In the genomic region with DNA sequence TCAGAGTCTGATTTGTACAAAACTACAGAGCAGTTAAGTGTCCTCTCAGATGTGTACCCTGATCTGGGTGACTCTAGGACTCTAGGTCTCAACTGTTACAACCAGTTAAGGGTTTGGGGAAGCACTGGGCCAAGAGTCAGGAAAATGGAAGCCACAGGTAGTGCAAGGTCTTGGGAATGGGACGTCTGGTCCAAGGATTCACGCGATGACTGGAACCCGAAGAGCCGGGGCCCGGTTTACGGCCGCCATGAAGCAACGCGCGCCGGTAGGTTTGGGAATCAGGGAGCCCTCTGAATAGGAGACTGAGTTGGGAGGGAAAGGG, we compare ENCODE assay signal across 8 cellular contexts. TPM values are rescaled to one million over a fixed set of nuclear protein-coding genes. Genes with fewer than 3 reads are reported as not detected.
DNase-seq lines count a peak whose midpoint lies in the region; ATAC-seq and TF ChIP-seq lines count a peak whose summit lies in the region.

No MANE protein-coding gene starts in this region.

- no peak overlapping the region; the same call in 1 of the 2 replicates for H3K27ac ChIP-seq in ACC112 (ENCODE audit: low read depth, low read length)
- H3K27ac ChIP-seq in liver (ENCODE audit: low read depth in 1 of 2, low read length in 2 of 2), result no peak overlapping the region
- H3K27ac ChIP-seq in urinary bladder (ENCODE audit: low read depth), result peak overlapping the region; percentile 50

- H3K4me3 ChIP-seq in ACC112 (ENCODE audit: low read depth, low read length) (peak overlapping the region; percentile 82), astrocyte of the spinal cord (ENCODE audit: low read depth, low read length) (peak overlapping the region; percentile 48), liver (ENCODE audit: low read depth in 1 of 3, low read length in 3 of 3) (peak overlapping the region; percentile 53 to 57 (median 55)), urinary bladder (ENCODE audit: low read depth, low read length) (peak overlapping the region; percentile 16)

- in situ Hi-C loops in astrocyte of the spinal cord (cut with HindIII; ENCODE audit: low sequenced_read_pairs), result no loop called here

- H3K36me3 ChIP-seq in ACC112 (ENCODE audit: insufficient read depth, low read length), result no peaks in the 10 kb centered on the region
- H3K36me3 ChIP-seq in liver (ENCODE audit: control insufficient read depth in 4 of 4, insufficient read depth in 3 of 4, low read depth in 1 of 4, low read length in 3 of 4), result no peaks in the 10 kb centered on the region
- no peaks in the 10 kb centered on the region for H3K36me3 ChIP-seq in urinary bladder (ENCODE audit: insufficient read depth)

- peak; percentile 37 for ATAC-seq in GM19395 (IDR thresholded peaks at IDR 0.05; ENCODE audit: unreplicated experiment)

- H3K79me2 ChIP-seq in ACC112 (ENCODE audit: control insufficient read depth, insufficient read depth, low read length, unreplicated experiment), result peaks cover 27% of the 10 kb centered on the region

- H3K9ac ChIP-seq in liver (ENCODE audit: low read depth in 1 of 2, low read length in 2 of 2), result peak overlapping the region in 1 of 2 donors; percentile 14

- WGBS in liver, result 4% methylated on average over 12 of the region's 12 CpGs
- WGBS in urinary bladder, result 1% methylated on average over 12 of the region's 12 CpGs

- TF ChIP-seq CTCF in astrocyte of the spinal cord (IDR thresholded peaks at IDR 0.05; ENCODE audit: low read depth, low read length) (no peak), liver (IDR thresholded peaks at IDR 0.05; ENCODE audit: low read depth, low read length, missing input control) (no peak)

- H2AFZ ChIP-seq in ACC112 (ENCODE audit: low read length, unreplicated experiment), result peak overlapping the region; percentile 89

- DNase-seq in HT1080 (ENCODE audit: low read depth) (peak; percentile 13), astrocyte of the spinal cord (ENCODE audit: low read depth, low spot score) (no peak), AG20443 (ENCODE audit: low spot score) (no peak)
- DNase-seq in activated CD4-positive, alpha-beta T cell treated with anti-CD3 and anti-CD28 coated beads for 1 hour, result no peak

- H3K27me3 ChIP-seq in ACC112 (ENCODE audit: insufficient read depth, low read length), result no peaks in the 10 kb centered on the region
- no peaks in the 10 kb centered on the region for H3K27me3 ChIP-seq in liver (ENCODE audit: control insufficient read depth in 4 of 4, insufficient read depth in 4 of 4, low read length in 3 of 4)

- TF ChIP-seq RAD21 in liver (IDR thresholded peaks at IDR 0.05), result no peak

- no peaks in the 10 kb centered on the region for H3K9me3 ChIP-seq in liver (ENCODE audit: control insufficient read depth in 4 of 4, low read length in 3 of 4)

- H3K4me1 ChIP-seq in ACC112 (ENCODE audit: control insufficient read depth, insufficient read depth, low read length, unreplicated experiment), result peaks cover 20% of the 10 kb centered on the region
- peaks cover 0 to 25% (median 9%) of the 10 kb centered on the region in 4 donors for H3K4me1 ChIP-seq in liver (ENCODE audit: control insufficient read depth in 4 of 4, insufficient read depth in 4 of 4, low read length in 3 of 4)
- H3K4me1 ChIP-seq in urinary bladder (ENCODE audit: insufficient read depth), result no peaks in the 10 kb centered on the region

TF ChIP-seq in liver, 16 proteins besides CTCF, POLR2A, EP300 and RAD21:
- no peak for TF ChIP-seq TAF1 (conservative IDR thresholded peaks at IDR 0.05)
- no peak for TF ChIP-seq JUND (IDR thresholded peaks at IDR 0.05)
- no peak for TF ChIP-seq SP1 (IDR thresholded peaks at IDR 0.05)
- TF ChIP-seq, protein P1, sequence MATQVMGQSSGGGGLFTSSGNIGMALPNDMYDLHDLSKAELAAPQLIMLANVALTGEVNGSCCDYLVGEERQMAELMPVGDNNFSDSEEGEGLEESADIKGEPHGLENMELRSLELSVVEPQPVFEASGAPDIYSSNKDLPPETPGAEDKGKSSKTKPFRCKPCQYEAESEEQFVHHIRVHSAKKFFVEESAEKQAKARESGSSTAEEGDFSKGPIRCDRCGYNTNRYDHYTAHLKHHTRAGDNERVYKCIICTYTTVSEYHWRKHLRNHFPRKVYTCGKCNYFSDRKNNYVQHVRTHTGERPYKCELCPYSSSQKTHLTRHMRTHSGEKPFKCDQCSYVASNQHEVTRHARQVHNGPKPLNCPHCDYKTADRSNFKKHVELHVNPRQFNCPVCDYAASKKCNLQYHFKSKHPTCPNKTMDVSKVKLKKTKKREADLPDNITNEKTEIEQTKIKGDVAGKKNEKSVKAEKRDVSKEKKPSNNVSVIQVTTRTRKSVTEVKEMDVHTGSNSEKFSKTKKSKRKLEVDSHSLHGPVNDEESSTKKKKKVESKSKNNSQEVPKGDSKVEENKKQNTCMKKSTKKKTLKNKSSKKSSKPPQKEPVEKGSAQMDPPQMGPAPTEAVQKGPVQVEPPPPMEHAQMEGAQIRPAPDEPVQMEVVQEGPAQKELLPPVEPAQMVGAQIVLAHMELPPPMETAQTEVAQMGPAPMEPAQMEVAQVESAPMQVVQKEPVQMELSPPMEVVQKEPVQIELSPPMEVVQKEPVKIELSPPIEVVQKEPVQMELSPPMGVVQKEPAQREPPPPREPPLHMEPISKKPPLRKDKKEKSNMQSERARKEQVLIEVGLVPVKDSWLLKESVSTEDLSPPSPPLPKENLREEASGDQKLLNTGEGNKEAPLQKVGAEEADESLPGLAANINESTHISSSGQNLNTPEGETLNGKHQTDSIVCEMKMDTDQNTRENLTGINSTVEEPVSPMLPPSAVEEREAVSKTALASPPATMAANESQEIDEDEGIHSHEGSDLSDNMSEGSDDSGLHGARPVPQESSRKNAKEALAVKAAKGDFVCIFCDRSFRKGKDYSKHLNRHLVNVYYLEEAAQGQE (IDR thresholded peaks at IDR 0.05), result no peak
- no peak for TF ChIP-seq RXRA (IDR thresholded peaks at IDR 0.05)
- TF ChIP-seq NR2F2 (IDR thresholded peaks at IDR 0.05), result no peak
- TF ChIP-seq FOXA2 (IDR thresholded peaks at IDR 0.05), result no peak
- TF ChIP-seq, protein P2, sequence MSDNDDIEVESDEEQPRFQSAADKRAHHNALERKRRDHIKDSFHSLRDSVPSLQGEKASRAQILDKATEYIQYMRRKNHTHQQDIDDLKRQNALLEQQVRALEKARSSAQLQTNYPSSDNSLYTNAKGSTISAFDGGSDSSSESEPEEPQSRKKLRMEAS (IDR thresholded peaks at IDR 0.05), result no peak

RNA-seq across cellular contexts. Expression of gene HPRT1, which starts 0.3 kb away (rescaled TPM):
- 17.1 and 18.1 TPM in 2 replicates for total RNA-seq in HT1080 (2014; rRNA removed; shearing (Covaris generic))
- polyA plus RNA-seq in HT1080 (2015; cell fraction: cytosol; rRNA removed), result 132 and 147 TPM in 2 replicates
- polyA plus RNA-seq in HT1080 (2015; cell fraction: nucleus; rRNA removed), result 74.0 and 87.8 TPM in 2 replicates
- total RNA-seq in liver, result 10 to 100 TPM in 1 of 2 donors, 1 to 10 TPM in 1; 5.7 to 18.4 TPM
- 10 to 100 TPM; 11.4 to 12.7 TPM for polyA plus RNA-seq in liver
- 19.4 TPM for total RNA-seq in urinary bladder
- polyA plus RNA-seq in urinary bladder, result 21.9 TPM

Comparison
In these comparisons a context has a peak if more than half of its experiments do, and no peak if none do; other contexts are left out.
1. H3K4me3 ChIP-seq: peak in every context shown above with its lines; median percentile 82 in ACC112; 55 in liver; 48 in astrocyte of the spinal cord; 16 in urinary bladder.